8 cellular contexts compared by ENCODE assay signal in genomic region chr17:58755577-58756245, GRCh38. TPM values are rescaled to one million over a fixed set of nuclear protein-coding genes. Genes with fewer than 3 reads are reported as not detected.
DNase-seq lines count a peak whose midpoint lies in the region; ATAC-seq and TF ChIP-seq lines count a peak whose summit lies in the region.

Gene PPM1E, plus strand, starts transcription at chr17:58755854.

- no peak within 1 kb of the TSS for H2AK9ac ChIP-seq in IMR-90 (replicated peaks; ENCODE audit: low read depth, low read length, poor library complexity)

- H3K9ac ChIP-seq in IMR-90 (ENCODE audit: low read depth, low read length) (no peak within 1 kb of the TSS; the same call in 1 of the 2 replicates), neural cell (ENCODE audit: low read length) (peak within 1 kb of the TSS; percentile 93)

- no peaks in the 10 kb centered on the region for H3K9me2 ChIP-seq in OCI-LY7 (ENCODE audit: insufficient read depth, low read length)
- H3K9me2 ChIP-seq in neural cell (ENCODE audit: insufficient read depth, low read length): no peaks in the 10 kb centered on the region

- peak within 1 kb of the TSS; percentile 54; the same call in 1 of the 2 replicates for H3K23ac ChIP-seq in IMR-90 (ENCODE audit: low read depth, low read length)

- H3K56ac ChIP-seq in IMR-90 (ENCODE audit: extremely low read depth, insufficient read depth, low read length): no peak within 1 kb of the TSS

- H3K4ac ChIP-seq in IMR-90 (ENCODE audit: low read depth, low read length): no peak within 1 kb of the TSS

- H3K27me3 ChIP-seq in IMR-90 (ENCODE audit: control insufficient read depth, insufficient read depth, low read length): peaks cover 36% of the 10 kb centered on the region
- H3K27me3 ChIP-seq in foreskin keratinocyte: peaks cover 69% of the 10 kb centered on the region
- no peaks in the 10 kb centered on the region for H3K27me3 ChIP-seq in neural cell (ENCODE audit: insufficient read depth, low read depth, low read length)
- no peaks in the 10 kb centered on the region for H3K27me3 ChIP-seq in testis

- BruUV-seq in IMR-90 (replicated peaks; lab: Mats Ljungman, UMichigan) (no TSS peak), OCI-LY7 (replicated peaks; lab: Mats Ljungman, UMichigan) (no TSS peak)

- no peak within 1 kb of the TSS for H3K27ac ChIP-seq in IMR-90 (ENCODE audit: insufficient read depth, low read length)
- no peak within 1 kb of the TSS for H3K27ac ChIP-seq in OCI-LY7 (ENCODE audit: low read depth, low read length, poor library complexity, severe bottlenecking)
- no peak within 1 kb of the TSS for H3K27ac ChIP-seq in foreskin keratinocyte
- peak within 1 kb of the TSS; percentile 89 for H3K27ac ChIP-seq in neural cell (ENCODE audit: low read length)
- H3K27ac ChIP-seq in testis: peak within 1 kb of the TSS; percentile 60 to 64

- H3K9me1 ChIP-seq in IMR-90 (ENCODE audit: insufficient read depth, low read length): no peaks in the 10 kb centered on the region

- DNase-seq in DMS 273 treated with DMSO at 0.1 percent for 48 hours (lab: John Stamatoyannopoulos, UW) (peak; percentile 70), IMR-90 (peak; percentile 26), OCI-LY7 (ENCODE audit: low spot score) (peak; percentile 66), foreskin keratinocyte (peak in 1 of 2 donors; percentile 13), testis (peak; percentile 90)
- DNase-seq in activated T-helper 9 cell treated with anti-CD3 and anti-CD28 coated beads, Interleukin-2, amount 50 U/mL, for 16 hours (ENCODE audit: low read depth): peak; percentile 27

- no peak within 1 kb of the TSS for H4K8ac ChIP-seq in IMR-90 (ENCODE audit: low read depth in 2 of 2, low read length in 2 of 2)

- CTCF ChIA-PET in IMR-90 (lab: Yijun Ruan, JAX): no interaction called here
- CTCF ChIA-PET in OCI-LY7 (lab: Charles Lee; ENCODE audit: unreplicated experiment): no interaction called here

- H3K4me1 ChIP-seq in IMR-90 (ENCODE audit: control insufficient read depth, insufficient read depth, low read length): no peaks in the 10 kb centered on the region
- peaks cover 14% of the 10 kb centered on the region for H3K4me1 ChIP-seq in OCI-LY7 (ENCODE audit: insufficient read depth, low read length, poor library complexity, severe bottlenecking)
- H3K4me1 ChIP-seq in foreskin keratinocyte: no peaks in the 10 kb centered on the region
- no peaks in the 10 kb centered on the region for H3K4me1 ChIP-seq in testis

- intact Hi-C loops in IMR-90 (cut with micrococcal nuclease) (no loop called here), OCI-LY7 (cut with micrococcal nuclease; ENCODE audit: unreplicated experiment) (no loop called here), testis (cut with DNase I; ENCODE audit: low total_unique reads) (no loop called here)

- H3K9me3 ChIP-seq in IMR-90 (ENCODE audit: control insufficient read depth, insufficient read depth, low read length): no peaks in the 10 kb centered on the region
- H3K9me3 ChIP-seq in OCI-LY7 (ENCODE audit: low read length): no peaks in the 10 kb centered on the region
- H3K9me3 ChIP-seq in neural cell (ENCODE audit: low read length): no peaks in the 10 kb centered on the region
- H3K9me3 ChIP-seq in testis: no peaks in the 10 kb centered on the region

- H4K20me1 ChIP-seq in IMR-90 (ENCODE audit: insufficient read depth, low read length) (no peaks in the 10 kb centered on the region), OCI-LY7 (ENCODE audit: insufficient read depth, low read length) (no peaks in the 10 kb centered on the region), neural cell (ENCODE audit: insufficient read depth) (peaks cover 4% of the 10 kb centered on the region)

- no peak within 1 kb of the TSS for H2BK20ac ChIP-seq in IMR-90 (ENCODE audit: low read depth, low read length)

- peak; percentile 89 for ATAC-seq in IMR-90 (ENCODE audit: low read depth)
- peak; percentile 83 for ATAC-seq in foreskin keratinocyte
- ATAC-seq in HG03108 (IDR thresholded peaks at IDR 0.05; ENCODE audit: unreplicated experiment): no peak

- no peak within 1 kb of the TSS for H2AK5ac ChIP-seq in IMR-90 (ENCODE audit: low read depth, low read length)

- in situ Hi-C loops in IMR-90 (cut with MboI; ENCODE audit: low sequenced_read_pairs): no loop called here

- H3F3A ChIP-seq in neural cell (ENCODE audit: insufficient read depth, low read length, poor library complexity, severe bottlenecking): peaks cover 3% of the 10 kb centered on the region

- H3K79me2 ChIP-seq in OCI-LY7 (ENCODE audit: insufficient read depth, low read depth, low read length): no peaks in the 10 kb centered on the region
- H3K79me2 ChIP-seq in neural cell (replicated peaks; ENCODE audit: insufficient read depth, low read length): peaks cover 33% of the 10 kb centered on the region

- H3K4me2 ChIP-seq in IMR-90 (ENCODE audit: low read depth, low read length) (peak within 1 kb of the TSS; percentile 81), OCI-LY7 (ENCODE audit: low read length) (peak within 1 kb of the TSS; percentile 93), neural cell (ENCODE audit: low read length) (peak within 1 kb of the TSS; percentile 99)

- TF ChIP-seq CTCF in IMR-90 (conservative IDR thresholded peaks at IDR 0.05; ENCODE audit: low read depth, low read length) (no peak), OCI-LY7 (conservative IDR thresholded peaks at IDR 0.05; ENCODE audit: low read length) (no peak), foreskin keratinocyte (conservative IDR thresholded peaks at IDR 0.05) (no peak), neural cell (IDR thresholded peaks at IDR 0.05; ENCODE audit: poor library complexity, severe bottlenecking) (peak; percentile 30), testis (IDR thresholded peaks at IDR 0.05) (no peak)

- H2BK15ac ChIP-seq in IMR-90 (ENCODE audit: low read depth, low read length): no peak within 1 kb of the TSS

- dilution Hi-C loops in IMR-90 (cut with HindIII; ENCODE audit: low sequenced_read_pairs, unreplicated experiment): no loop called here

- H3K18ac ChIP-seq in IMR-90 (ENCODE audit: low read depth, low read length): no peak within 1 kb of the TSS

- peak; percentile 44 for TF ChIP-seq EP300 in neural cell (conservative IDR thresholded peaks at IDR 0.05; ENCODE audit: poor library complexity, severe bottlenecking)

- H2BK5ac ChIP-seq in IMR-90 (ENCODE audit: low read depth, low read length, poor library complexity, severe bottlenecking): no peak within 1 kb of the TSS

- no peaks in the 10 kb centered on the region for H3K79me1 ChIP-seq in IMR-90 (ENCODE audit: low read depth in 1 of 2, low read length in 2 of 2)

- no peak within 1 kb of the TSS for H4K91ac ChIP-seq in IMR-90 (ENCODE audit: insufficient read depth, low read depth, low read length)

- H4K5ac ChIP-seq in IMR-90 (ENCODE audit: low read depth, low read length): no peak within 1 kb of the TSS

- WGBS in IMR-90 (ENCODE audit: extremely low coverage in 2 of 2, insufficient read length in 1 of 2), 2 experiments: 2% methylated on average over 23 of the region's 71 CpGs; no CpG with 5 or more reads in 1 of the 2 experiments
- 3 to 5% methylated on average over 17 to 50 of the region's 71 CpGs for WGBS in testis, 2 donors

- peak within 1 kb of the TSS; percentile 70 for H2AFZ ChIP-seq in IMR-90 (replicated peaks; ENCODE audit: low read length, poor library complexity)
- H2AFZ ChIP-seq in OCI-LY7 (ENCODE audit: low read length): peak within 1 kb of the TSS; percentile 22; the same call in 1 of the 2 replicates
- H2AFZ ChIP-seq in neural cell (ENCODE audit: low read depth, low read length): peak within 1 kb of the TSS; percentile 99

- H3K36me3 ChIP-seq in IMR-90 (ENCODE audit: control insufficient read depth, insufficient read depth, low read length) (no peaks in the 10 kb centered on the region), OCI-LY7 (ENCODE audit: insufficient read depth, low read length) (no peaks in the 10 kb centered on the region), neural cell (ENCODE audit: insufficient read depth, low read length) (no peaks in the 10 kb centered on the region), testis (ENCODE audit: low read depth, missing control alignments) (no peaks in the 10 kb centered on the region)

- POLR2A ChIA-PET in IMR-90 (lab: Charles Lee; ENCODE audit: unreplicated experiment) (no interaction called here), OCI-LY7 (lab: Charles Lee) (no interaction called here)

- TF ChIP-seq POLR2A in IMR-90 (IDR thresholded peaks at IDR 0.05; ENCODE audit: low read depth, low read length): no peak
- TF ChIP-seq POLR2A in testis (IDR thresholded peaks at IDR 0.05): no peak

- H3K4me3 ChIP-seq in IMR-90 (ENCODE audit: insufficient read depth, low read depth, low read length) (peak within 1 kb of the TSS; percentile 52), OCI-LY7 (ENCODE audit: low read depth, low read length, poor library complexity, severe bottlenecking) (peak within 1 kb of the TSS; percentile 75), neural cell (ENCODE audit: low read length) (peak within 1 kb of the TSS; percentile 93), testis (peak within 1 kb of the TSS; percentile 63 to 69)

- TF ChIP-seq RAD21 in IMR-90 (IDR thresholded peaks at IDR 0.05; ENCODE audit: low read length) (no peak), neural cell (conservative IDR thresholded peaks at IDR 0.05) (no peak)

- H3K14ac ChIP-seq in IMR-90 (replicated peaks; ENCODE audit: low read depth, low read length): no peak within 1 kb of the TSS

- H2BK120ac ChIP-seq in IMR-90 (ENCODE audit: low read depth, low read length): no peak within 1 kb of the TSS

TF ChIP-seq in IMR-90, 13 proteins besides CTCF, POLR2A, EP300 and RAD21:
- TF ChIP-seq BHLHE40 (IDR thresholded peaks at IDR 0.05; ENCODE audit: low read depth, low read length) (peak; percentile 33; the same call in 1 of the 2 replicates), MAFK (IDR thresholded peaks at IDR 0.05; ENCODE audit: low read depth, low read length) (no peak)

RNA-seq across cellular contexts. Expression of gene PPM1E, which starts in this region (rescaled TPM):
- total RNA-seq in IMR-90 (2012; rRNA removed): under 0.01 TPM in 2 replicates
- polyA plus RNA-seq in IMR-90 (2012; rRNA removed): 0.03 and 0.05 TPM in 2 replicates
- 0.01 and 0.02 TPM in 2 replicates for polyA plus RNA-seq in IMR-90 (2012; cell fraction: cytosol; rRNA removed)
- 0.07 TPM in 1 of 2 replicates, not detected in the other for polyA plus RNA-seq in IMR-90 (2012; cell fraction: nucleus; rRNA removed; ENCODE audit: low replicate concordance)
- total RNA-seq in OCI-LY7 (2014; rRNA removed; shearing (Covaris generic)): 0.18 and 0.19 TPM in 2 replicates
- 0.40 and 1.1 TPM in 2 replicates for total RNA-seq in OCI-LY7 (2022)
- 0.04 and 0.07 TPM in 2 replicates for total RNA-seq in foreskin keratinocyte
- polyA plus RNA-seq in foreskin keratinocyte: 0.01 TPM in 1 of 2 replicates, not detected in the other
- polyA plus RNA-seq in neural cell: 31.9 and 39.5 TPM in 2 replicates
- polyA minus RNA-seq in neural cell: 61.1 and 67.3 TPM in 2 replicates
- total RNA-seq in testis: 10 to 100 TPM in 1 of 2 donors, 1 to 10 TPM in 1; 8.1 to 13.5 TPM
- polyA plus RNA-seq in testis (ENCODE audit: insufficient read depth, low read depth, low replicate concordance): 16.7 TPM

Comparison
In these comparisons a context has a peak if more than half of its experiments do, and no peak if none do; other contexts are left out.
1. RNA of gene PPM1E (polyA plus RNA-seq): 31.9 to 39.5 TPM in neural cell and 16.7 TPM in testis (single experiment); 0.01 to 0.07 TPM in IMR-90 and 0.01 TPM in foreskin keratinocyte; every median in the first group is over 10 times any median in the second.
2. Peak in DNase-seq, ATAC-seq, H3K4me3 ChIP-seq and H3K4me2 ChIP-seq in IMR-90; RNA of the gene not detected or under 1 TPM.
3. Peak in ATAC-seq in foreskin keratinocyte; RNA of the gene not detected or under 1 TPM.
4. H2AFZ ChIP-seq: peak in every context shown above with its lines; median percentile 99 in neural cell; 70 in IMR-90; 22 in OCI-LY7.
5. H3K27ac ChIP-seq: peak in neural cell (single experiment) and testis (2 of 2); none in IMR-90 (single experiment), OCI-LY7 (single experiment) and foreskin keratinocyte (single experiment).
6. Peak in every context shown above with its lines, with median percentiles within 50 percentile points of each other: H3K4me2 ChIP-seq and H3K4me3 ChIP-seq.